In genomic region chr5:171336486-171337206, GRCh38 we compare ENCODE assay signal across 9 cellular contexts. TPM values are rescaled to one million over a fixed set of nuclear protein-coding genes. Genes with fewer than 3 reads are reported as not detected.
DNase-seq lines count a peak whose midpoint lies in the region; FAIRE-seq and TF ChIP-seq lines count a peak whose summit lies in the region.
"Had no signal": no experiment of that assay in that cellular context is flagged by ENCODE, and none has a peak within 500 bp of the region (broad histone marks: within the 10 kb centered on the region; RNA-seq: fewer than 3 reads in every experiment).

No MANE protein-coding gene starts in this region.

- CTCF ChIA-PET in endothelial cell of umbilical vein (lab: Charles Lee), result interaction anchor here (0.9 to 12.0 kb wide), 8 partner anchors 130 to 592 kb away, joined by 3 to 301 read pairs (median 6); no protein-coding TSS in a partner anchor

- peak overlapping the region; percentile 35 to 66 (median 60) for H3K4me3 ChIP-seq in endothelial cell of umbilical vein (replicated peaks in 1 of 3; ENCODE audit: insufficient read depth in 1 of 3, low read depth in 1 of 3, low read length in 3 of 3)
- H3K4me3 ChIP-seq in tibial nerve, result peak overlapping the region in 2 of 4 donors; percentile 16 to 40

- no peak overlapping the region for H3K27ac Mint-ChIP-seq in mesothelial cell of epicardium

- no peaks in the 10 kb centered on the region for H3K9me3 Mint-ChIP-seq in mesothelial cell of epicardium

- BruUV-seq in endothelial cell of umbilical vein (replicated peaks; lab: Mats Ljungman, UMichigan), result no TSS peak

- no peak overlapping the region for H3K9ac ChIP-seq in endothelial cell of umbilical vein (replicated peaks; ENCODE audit: extremely low read depth, insufficient read depth, low read length)

- H3K9me1 ChIP-seq in endothelial cell of umbilical vein (replicated peaks; ENCODE audit: control insufficient read depth, extremely low read depth, insufficient read depth, low read length), result no peaks in the 10 kb centered on the region

- intact Hi-C loops in endothelial cell of umbilical vein (cut with micrococcal nuclease), result loop anchor here (1.0 kb wide), 4 partner anchors 129 to 592 kb away; no protein-coding TSS in a partner anchor

- H3K27ac ChIP-seq in endothelial cell of umbilical vein (ENCODE audit: insufficient read depth, low read depth, low read length) (no peak overlapping the region), tibial nerve (no peak overlapping the region)

- H3K27me3 ChIP-seq in endothelial cell of umbilical vein (ENCODE audit: control insufficient read depth in 2 of 2, insufficient read depth in 2 of 2, low read length in 2 of 2) (peaks cover 8 to 11% of the 10 kb centered on the region in 2 experiments), tibial nerve (peaks cover 0 to 66% of the 10 kb centered on the region in 2 donors)

- WGBS in tibial nerve, 2 donors, result 15 to 16% methylated on average over 29 to 32 of the region's 32 CpGs

- FAIRE-seq in D721Med (lab: Jason Lieb, UNC) (no peak), endothelial cell of umbilical vein (lab: Jason Lieb, UNC) (peak; percentile 86)

- H3K36me3 Mint-ChIP-seq in mesothelial cell of epicardium, result no peaks in the 10 kb centered on the region

- H3K4me1 Mint-ChIP-seq in mesothelial cell of epicardium, result no peaks in the 10 kb centered on the region

- H3K9me3 ChIP-seq in endothelial cell of umbilical vein (replicated peaks; ENCODE audit: control insufficient read depth, insufficient read depth, low read length) (no peaks in the 10 kb centered on the region), tibial nerve (no peaks in the 10 kb centered on the region)

- TF ChIP-seq EP300 in tibial nerve (IDR thresholded peaks at IDR 0.05), result no peak

- H3K4me3 Mint-ChIP-seq in mesothelial cell of epicardium, result peak overlapping the region; percentile 58

- TF ChIP-seq CTCF in D721Med (IDR thresholded peaks at IDR 0.05; ENCODE audit: insufficient read depth, missing control alignments) (peak; percentile 80), endothelial cell of umbilical vein (IDR thresholded peaks at IDR 0.05; ENCODE audit: extremely low read depth in 1 of 2, insufficient read depth in 1 of 2, low read depth in 1 of 2, low read length in 2 of 2) (peak; percentile 58 to 83), mesothelial cell of epicardium (IDR thresholded peaks at IDR 0.05; ENCODE audit: unreplicated experiment) (no peak), tibial nerve (IDR thresholded peaks at IDR 0.05) (peak in 3 of 5 experiments; percentile 26 to 48 (median 30))

- H3K36me3 ChIP-seq in endothelial cell of umbilical vein (ENCODE audit: control insufficient read depth in 2 of 2, extremely low read depth in 1 of 2, insufficient read depth in 2 of 2, low read length in 2 of 2) (no peaks in the 10 kb centered on the region), tibial nerve (no peaks in the 10 kb centered on the region)

- H3K79me2 ChIP-seq in endothelial cell of umbilical vein (ENCODE audit: control insufficient read depth, insufficient read depth, low read length), result no peaks in the 10 kb centered on the region

- DNase-seq in D721Med (ENCODE audit: insufficient read length, low spot score) (no peak), HT1080 (ENCODE audit: low read depth) (peak; percentile 47), SKM-1 (lab: John Stamatoyannopoulos, UW; ENCODE audit: unreplicated experiment) (peak; percentile 26), endothelial cell of umbilical vein (ENCODE audit: low read depth, low spot score) (peak; percentile 73), mesothelial cell of epicardium (ENCODE audit: low spot score in 2 of 2, unreplicated experiment in 2 of 2) (peak in 1 of 2 experiments; percentile 56), tibial nerve (ENCODE audit: low spot score in 2 of 2) (peak in 1 of 2 donors; percentile 13), 8988T (no peak), SW480 (ENCODE audit: low spot score) (no peak)

- peaks cover 53% of the 10 kb centered on the region for H3K27me3 Mint-ChIP-seq in mesothelial cell of epicardium (ENCODE audit: low read depth)

- peaks cover 7% of the 10 kb centered on the region for H3K4me1 ChIP-seq in endothelial cell of umbilical vein (ENCODE audit: control insufficient read depth, extremely low read depth, insufficient read depth, low read length)
- peaks cover 0 to 11% (median 0%) of the 10 kb centered on the region in 4 donors for H3K4me1 ChIP-seq in tibial nerve

- TF ChIP-seq POLR2A in endothelial cell of umbilical vein (IDR thresholded peaks at IDR 0.05; ENCODE audit: low read depth, low read length) (no peak), tibial nerve (IDR thresholded peaks at IDR 0.05) (no peak)

- dilution Hi-C loops in endothelial cell of umbilical vein (cut with MboI; ENCODE audit: extremely low pct_ligation_motif_present, low sequenced_read_pairs), result no loop called here

- no peaks in the 10 kb centered on the region for H4K20me1 ChIP-seq in endothelial cell of umbilical vein (replicated peaks; ENCODE audit: control insufficient read depth, extremely low read depth, insufficient read depth, low read length)

- peak overlapping the region; percentile 86 for H2AFZ ChIP-seq in endothelial cell of umbilical vein (ENCODE audit: low read depth, low read length)

- POLR2A ChIA-PET in endothelial cell of umbilical vein (lab: Charles Lee), result no interaction called here

- peak overlapping the region; percentile 85 for H3K4me2 ChIP-seq in endothelial cell of umbilical vein (ENCODE audit: insufficient read depth, low read length)

TF ChIP-seq in endothelial cell of umbilical vein, 7 proteins besides CTCF, POLR2A, EP300 and RAD21:
- no peak for TF ChIP-seq MAX (IDR thresholded peaks at IDR 0.05; ENCODE audit: insufficient read depth, insufficient read length)
- TF ChIP-seq POLR2AphosphoS5 (IDR thresholded peaks at IDR 0.05; ENCODE audit: insufficient read depth, low read depth, low read length), result no peak
- no peak for TF ChIP-seq GATA2 (IDR thresholded peaks at IDR 0.05; ENCODE audit: insufficient read depth, insufficient read length, low read depth, low read length)
- TF ChIP-seq MYC (IDR thresholded peaks at IDR 0.05; ENCODE audit: low read depth, low read length), result no peak
- no peak for TF ChIP-seq JUN (IDR thresholded peaks at IDR 0.05; ENCODE audit: borderline replicate concordance, insufficient read depth, insufficient read length, low read depth)
- TF ChIP-seq FOS (IDR thresholded peaks at IDR 0.05; ENCODE audit: borderline replicate concordance, insufficient read depth, low read length), result no peak
- no peak for TF ChIP-seq EZH2 (IDR thresholded peaks at IDR 0.05; ENCODE audit: borderline replicate concordance, low read depth, low read length, severe bottlenecking)

RNA-seq across cellular contexts. Expression of gene TLX3, which starts 27.6 kb away (rescaled TPM):
- total RNA-seq in HT1080 (2014; rRNA removed; shearing (Covaris generic)), result not detected in 2 replicates
- not detected in 2 replicates for polyA plus RNA-seq in HT1080 (2015; cell fraction: cytosol; rRNA removed)
- not detected in 2 replicates for polyA plus RNA-seq in HT1080 (2015; cell fraction: nucleus; rRNA removed)
- total RNA-seq in endothelial cell of umbilical vein (not detected in 2 replicates), mesothelial cell of epicardium (not detected in 3 replicates), tibial nerve (not detected)
- not detected in 2 replicates for polyA plus RNA-seq in endothelial cell of umbilical vein
- not detected in 2 replicates for polyA plus RNA-seq in endothelial cell of umbilical vein (2011; cell fraction: cytosol; rRNA removed)
- not detected in 2 replicates for polyA plus RNA-seq in endothelial cell of umbilical vein (2011; cell fraction: nucleus; rRNA removed)
- not detected in 2 replicates for polyA plus RNA-seq in endothelial cell of umbilical vein (2012)
- polyA minus RNA-seq in endothelial cell of umbilical vein, result not detected in 2 replicates
- 5.6 TPM for polyA minus RNA-seq in endothelial cell of umbilical vein (2011; cell fraction: cytosol; rRNA and poly(A)+ RNA removed)
- not detected in 2 replicates for polyA minus RNA-seq in endothelial cell of umbilical vein (2011; cell fraction: nucleus; rRNA and poly(A)+ RNA removed)
- total RNA-seq: T-helper 2 cell treated with Interferon-gamma antibody and Interleukin-4, amounts not matched to agents 100 ng/mL and 5 ng/mL, for 36 hours had no signal

RNA-seq across cellular contexts. Expression of gene NPM1, which starts 51.0 kb away (rescaled TPM):
- total RNA-seq in HT1080 (2014; rRNA removed; shearing (Covaris generic)), result 2,907 and 3,968 TPM in 2 replicates
- 2,424 and 5,705 TPM in 2 replicates for polyA plus RNA-seq in HT1080 (2015; cell fraction: cytosol; rRNA removed)
- 1,775 and 5,716 TPM in 2 replicates for polyA plus RNA-seq in HT1080 (2015; cell fraction: nucleus; rRNA removed)
- total RNA-seq in endothelial cell of umbilical vein (1,592 and 1,695 TPM in 2 replicates), mesothelial cell of epicardium (1,674 to 1,837 TPM (median 1,792 TPM) in 3 replicates), tibial nerve (100 to 1,000 TPM; 422 to 496 (median 444) TPM)
- 618 and 1,113 TPM in 2 replicates for polyA plus RNA-seq in endothelial cell of umbilical vein
- polyA plus RNA-seq in endothelial cell of umbilical vein (2011; cell fraction: cytosol; rRNA removed), result 4,496 and 5,519 TPM in 2 replicates
- 1,833 and 2,535 TPM in 2 replicates for polyA plus RNA-seq in endothelial cell of umbilical vein (2011; cell fraction: nucleus; rRNA removed)
- polyA plus RNA-seq in endothelial cell of umbilical vein (2012), result 2,168 and 4,291 TPM in 2 replicates
- polyA minus RNA-seq in endothelial cell of umbilical vein, result 1,004 and 1,287 TPM in 2 replicates
- 2,300 TPM for polyA minus RNA-seq in endothelial cell of umbilical vein (2011; cell fraction: cytosol; rRNA and poly(A)+ RNA removed)
- 294 and 390 TPM in 2 replicates for polyA minus RNA-seq in endothelial cell of umbilical vein (2011; cell fraction: nucleus; rRNA and poly(A)+ RNA removed)

Comparison
In these comparisons a context has a peak if more than half of its experiments do, and no peak if none do; other contexts are left out.
1. DNase-seq: peak in HT1080 (single experiment), SKM-1 (single experiment) and endothelial cell of umbilical vein (single experiment); none in D721Med (single experiment), 8988T (single experiment) and SW480 (single experiment).